In genomic region chr3:63880653-63881052, GRCh38 we compare ENCODE assay signal across 22 cellular contexts. TPM values are rescaled to one million over a fixed set of nuclear protein-coding genes. Genes with fewer than 3 reads are reported as not detected.
DNase-seq lines count a peak whose midpoint lies in the region; ATAC-seq and TF ChIP-seq lines count a peak whose summit lies in the region.
"Had no signal": no experiment of that assay in that cellular context is flagged by ENCODE, and none has a peak within 500 bp of the region (broad histone marks: within the 10 kb centered on the region; RNA-seq: fewer than 3 reads in every experiment).

No MANE protein-coding gene starts in this region.

- H3K4me3 Mint-ChIP-seq in activated naive CD8-positive, alpha-beta T cell treated with anti-CD3 and anti-CD28 coated beads, Interleukin-2, amount 50 U/mL, for 24 hours, result no peak overlapping the region
- no peak overlapping the region for H3K4me3 Mint-ChIP-seq in activated naive CD8-positive, alpha-beta T cell treated with anti-CD3 and anti-CD28 coated beads for 36 hours
- no peak overlapping the region for H3K4me3 Mint-ChIP-seq in central memory CD8-positive, alpha-beta T cell
- no peak overlapping the region for H3K4me3 Mint-ChIP-seq in nephron progenitor cell
- H3K4me3 Mint-ChIP-seq in activated naive CD4-positive, alpha-beta T cell treated with anti-CD3 and anti-CD28 coated beads for 36 hours, result no peak overlapping the region
- H3K4me3 Mint-ChIP-seq: CD4-positive, alpha-beta memory T cell; GM23338; H9 had no signal

- peak overlapping the region; percentile 12 for H3K27ac Mint-ChIP-seq in activated naive CD8-positive, alpha-beta T cell treated with anti-CD3 and anti-CD28 coated beads, Interleukin-2, amount 50 U/mL, for 24 hours
- no peak overlapping the region for H3K27ac Mint-ChIP-seq in activated naive CD8-positive, alpha-beta T cell treated with anti-CD3 and anti-CD28 coated beads for 36 hours
- H3K27ac Mint-ChIP-seq in central memory CD8-positive, alpha-beta T cell (ENCODE audit: low read depth), result peak overlapping the region; percentile 5
- H3K27ac Mint-ChIP-seq in nephron progenitor cell, result peak overlapping the region; percentile 14
- no peak overlapping the region for H3K27ac Mint-ChIP-seq in activated naive CD4-positive, alpha-beta T cell treated with anti-CD3 and anti-CD28 coated beads for 36 hours
- H3K27ac Mint-ChIP-seq: GM23338, H9 had no signal

- intact Hi-C loops in activated naive CD4-positive, alpha-beta T cell treated with anti-CD3 and anti-CD28 coated beads for 36 hours (cut with micrococcal nuclease), result no loop called here
- intact Hi-C loops in posterior vena cava (cut with DNase I), result no loop called here

- CTCF ChIA-PET in activated naive CD4-positive, alpha-beta T cell treated with anti-CD3 and anti-CD28 coated beads for 36 hours (lab: Charles Lee), result no interaction called here

- ATAC-seq in activated naive CD8-positive, alpha-beta T cell treated with anti-CD3 and anti-CD28 coated beads, Interleukin-2, amount 50 U/mL, for 24 hours, result no peak
- ATAC-seq in central memory CD8-positive, alpha-beta T cell (replicated peaks; ENCODE audit: extremely low read depth, poor library complexity, severe bottlenecking), result no peak
- ATAC-seq: GM23338, K562, PC-3 had no signal

- no peaks in the 10 kb centered on the region for H3K27me3 Mint-ChIP-seq in activated naive CD8-positive, alpha-beta T cell treated with anti-CD3 and anti-CD28 coated beads, Interleukin-2, amount 50 U/mL, for 24 hours
- H3K27me3 Mint-ChIP-seq in activated naive CD8-positive, alpha-beta T cell treated with anti-CD3 and anti-CD28 coated beads for 36 hours, result no peaks in the 10 kb centered on the region
- H3K27me3 Mint-ChIP-seq in central memory CD8-positive, alpha-beta T cell, result no peaks in the 10 kb centered on the region
- no peaks in the 10 kb centered on the region for H3K27me3 Mint-ChIP-seq in nephron progenitor cell (ENCODE audit: low read depth, poor library complexity)
- H3K27me3 Mint-ChIP-seq in activated naive CD4-positive, alpha-beta T cell treated with anti-CD3 and anti-CD28 coated beads for 36 hours (ENCODE audit: low read depth), result no peaks in the 10 kb centered on the region
- H3K27me3 Mint-ChIP-seq: CD4-positive, alpha-beta memory T cell had no signal

- DNase-seq in activated naive CD8-positive, alpha-beta T cell treated with anti-CD3 and anti-CD28 coated beads, Interleukin-2, amount 50 U/mL, for 24 hours, result no peak
- no peak for DNase-seq in activated naive CD8-positive, alpha-beta T cell treated with anti-CD3 and anti-CD28 coated beads for 36 hours
- no peak for DNase-seq in central memory CD8-positive, alpha-beta T cell (ENCODE audit: low spot score in 2 of 2)
- DNase-seq in nephron progenitor cell (no peak), posterior vena cava (ENCODE audit: low spot score) (no peak), NCI-H1436 treated with DMSO at 0.1 percent for 48 hours (lab: John Stamatoyannopoulos, UW) (no peak)
- no peak for DNase-seq in activated naive CD4-positive, alpha-beta T cell treated with anti-CD3 and anti-CD28 coated beads for 36 hours
- DNase-seq: 8988T; CD4-positive, alpha-beta memory T cell; COR-L47; H9; Kasumi-1; NCI-H1105 treated with DMSO at 0.1 percent for 48 hours; NCI-H2029; NCI-H446; NCI-H524 treated with DMSO at 0.1 percent for 48 hours; NCI-H774; NK-92 treated with Interleukin-12 subunit alpha and Interleukin-12 subunit beta, amount 100 ng/mL, for 24 hours; PC-3 had no signal

- no peaks in the 10 kb centered on the region for H3K9me3 Mint-ChIP-seq in activated naive CD8-positive, alpha-beta T cell treated with anti-CD3 and anti-CD28 coated beads, Interleukin-2, amount 50 U/mL, for 24 hours
- H3K9me3 Mint-ChIP-seq in activated naive CD8-positive, alpha-beta T cell treated with anti-CD3 and anti-CD28 coated beads for 36 hours, result no peaks in the 10 kb centered on the region
- H3K9me3 Mint-ChIP-seq in central memory CD8-positive, alpha-beta T cell, result no peaks in the 10 kb centered on the region
- no peaks in the 10 kb centered on the region for H3K9me3 Mint-ChIP-seq in nephron progenitor cell
- no peaks in the 10 kb centered on the region for H3K9me3 Mint-ChIP-seq in activated naive CD4-positive, alpha-beta T cell treated with anti-CD3 and anti-CD28 coated beads for 36 hours
- H3K9me3 Mint-ChIP-seq: CD4-positive, alpha-beta memory T cell; GM23338; H9 had no signal

- H3K36me3 Mint-ChIP-seq in activated naive CD8-positive, alpha-beta T cell treated with anti-CD3 and anti-CD28 coated beads, Interleukin-2, amount 50 U/mL, for 24 hours (ENCODE audit: low read depth), result peaks cover 5% of the 10 kb centered on the region
- H3K36me3 Mint-ChIP-seq in activated naive CD8-positive, alpha-beta T cell treated with anti-CD3 and anti-CD28 coated beads for 36 hours, result peaks cover 10% of the 10 kb centered on the region
- no peaks in the 10 kb centered on the region for H3K36me3 Mint-ChIP-seq in central memory CD8-positive, alpha-beta T cell (ENCODE audit: insufficient read depth)
- H3K36me3 Mint-ChIP-seq in nephron progenitor cell (ENCODE audit: low read depth), result no peaks in the 10 kb centered on the region
- H3K36me3 Mint-ChIP-seq in activated naive CD4-positive, alpha-beta T cell treated with anti-CD3 and anti-CD28 coated beads for 36 hours (ENCODE audit: low read depth), result peaks cover 6% of the 10 kb centered on the region

- H3K4me1 Mint-ChIP-seq in activated naive CD8-positive, alpha-beta T cell treated with anti-CD3 and anti-CD28 coated beads, Interleukin-2, amount 50 U/mL, for 24 hours, result peaks cover 50% of the 10 kb centered on the region
- peaks cover 45% of the 10 kb centered on the region for H3K4me1 Mint-ChIP-seq in activated naive CD8-positive, alpha-beta T cell treated with anti-CD3 and anti-CD28 coated beads for 36 hours
- peaks cover 60% of the 10 kb centered on the region for H3K4me1 Mint-ChIP-seq in central memory CD8-positive, alpha-beta T cell
- peaks cover 44% of the 10 kb centered on the region for H3K4me1 Mint-ChIP-seq in nephron progenitor cell
- H3K4me1 Mint-ChIP-seq in activated naive CD4-positive, alpha-beta T cell treated with anti-CD3 and anti-CD28 coated beads for 36 hours (ENCODE audit: low read depth), result peaks cover 48% of the 10 kb centered on the region

- TF ChIP-seq CTCF in nephron progenitor cell (IDR thresholded peaks at IDR 0.05), result no peak

RNA-seq across cellular contexts. Expression of gene ATXN7, which starts 17.0 kb away (rescaled TPM):
- total RNA-seq in activated naive CD8-positive, alpha-beta T cell treated with anti-CD3 and anti-CD28 coated beads for 36 hours, result 10 to 100 TPM; 26.5 to 28.6 TPM
- 10 to 100 TPM; 25.5 to 25.8 TPM for total RNA-seq in activated naive CD4-positive, alpha-beta T cell treated with anti-CD3 and anti-CD28 coated beads for 36 hours
- 10 to 100 TPM; 25.5 to 31.0 TPM for total RNA-seq in posterior vena cava

RNA-seq across cellular contexts. Expression of gene THOC7, which starts 17.0 kb away (rescaled TPM):
- 10 to 100 TPM; 85.4 to 92.7 TPM for total RNA-seq in activated naive CD8-positive, alpha-beta T cell treated with anti-CD3 and anti-CD28 coated beads for 36 hours
- 10 to 100 TPM; 72.8 to 77.0 TPM for total RNA-seq in activated naive CD4-positive, alpha-beta T cell treated with anti-CD3 and anti-CD28 coated beads for 36 hours
- total RNA-seq in posterior vena cava, result 10 to 100 TPM; 69.7 to 74.3 TPM

RNA-seq across cellular contexts. Expression of gene SCAANT1, which starts 31.5 kb away (rescaled TPM):
- total RNA-seq in activated naive CD8-positive, alpha-beta T cell treated with anti-CD3 and anti-CD28 coated beads for 36 hours, result not detected
- total RNA-seq in activated naive CD4-positive, alpha-beta T cell treated with anti-CD3 and anti-CD28 coated beads for 36 hours, result not detected
- total RNA-seq in posterior vena cava, result not detected
- total RNA-seq: CD4-positive, alpha-beta memory T cell; GM23338; H9; K562; MCF 10A; PC-3 had no signal

Comparison
In these comparisons a context has a peak if more than half of its experiments do, and no peak if none do; other contexts are left out.
1. H3K27ac Mint-ChIP-seq: peak in activated naive CD8-positive, alpha-beta T cell treated with anti-CD3 and anti-CD28 coated beads, Interleukin-2, amount 50 U/mL, for 24 hours (single experiment), central memory CD8-positive, alpha-beta T cell (single experiment) and nephron progenitor cell (single experiment); none in activated naive CD8-positive, alpha-beta T cell treated with anti-CD3 and anti-CD28 coated beads for 36 hours (single experiment) and activated naive CD4-positive, alpha-beta T cell treated with anti-CD3 and anti-CD28 coated beads for 36 hours (single experiment).